Comparison of ENCODE assay signal across 29 cellular contexts in the genomic region with DNA sequence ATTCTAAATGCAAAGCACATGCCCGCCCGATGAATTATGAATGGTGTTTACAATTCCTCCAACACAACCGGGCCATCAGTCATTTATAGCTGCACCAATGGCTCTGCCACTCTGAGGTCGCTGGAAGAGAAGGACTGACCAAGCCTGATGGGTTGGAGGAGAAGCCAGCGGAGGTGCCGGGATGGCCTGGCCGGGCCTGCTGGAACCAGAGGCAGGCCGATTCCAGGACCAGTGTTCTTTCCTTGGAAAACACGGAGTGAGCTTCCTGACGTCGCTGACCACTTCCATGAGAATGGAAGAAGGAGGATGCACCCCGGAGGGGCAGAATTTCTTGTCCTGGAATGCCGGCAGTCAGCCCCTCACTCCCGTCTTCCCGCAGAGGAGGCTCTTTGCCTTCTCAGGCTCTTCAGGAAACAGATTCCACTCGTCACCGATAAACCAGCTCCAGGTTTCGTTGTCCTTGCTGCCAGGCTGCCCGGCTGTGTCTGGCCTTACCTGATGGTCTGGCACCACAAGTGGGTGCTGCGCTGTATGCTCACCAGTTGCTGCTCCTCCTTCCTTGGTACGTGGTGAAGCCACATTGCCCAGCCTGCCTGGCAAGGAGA.
"Had no signal": no experiment of that assay in that cellular context is flagged by ENCODE, and none has a peak within 500 bp of the region (broad histone marks: within the 10 kb centered on the region; RNA-seq: fewer than 3 reads in every experiment).

No MANE protein-coding gene starts in this region.

- H3K27me3 ChIP-seq: ascending aorta, MG63, SJCRH30 had no signal

- H3K9me3 Mint-ChIP-seq: activated CD4-positive, alpha-beta memory T cell treated with anti-CD3 and anti-CD28 coated beads, Interleukin-2, amount 10 ng/mL, durations not matched to agents 7 days and 5 days; activated naive CD4-positive, alpha-beta T cell treated with anti-CD3 and anti-CD28 coated beads, Interleukin-2, amount 50 U/mL, for 24 hours; activated naive CD8-positive, alpha-beta T cell treated with anti-CD3 and anti-CD28 coated beads, Interleukin-2, amount 10 ng/mL, durations not matched to agents 7 days and 5 days; central memory CD8-positive, alpha-beta T cell; T-helper 2 cell treated with Interferon-gamma antibody and Interleukin-4, amounts not matched to agents 5 μg/mL and 100 μg/mL, for 36 hours had no signal

- H3K4me3 ChIP-seq: ascending aorta, cardiac muscle cell, MG63, SJCRH30, SK-N-MC had no signal

- H3K9me3 ChIP-seq: ascending aorta, SJCRH30 had no signal

- H3K4me1 Mint-ChIP-seq: activated CD4-positive, alpha-beta memory T cell treated with anti-CD3 and anti-CD28 coated beads, Interleukin-2, amount 10 ng/mL, durations not matched to agents 7 days and 5 days; activated CD8-positive, alpha-beta memory T cell treated with anti-CD3 and anti-CD28 coated beads, Interleukin-2, amount 10 ng/mL, durations not matched to agents 7 days and 5 days; activated naive CD4-positive, alpha-beta T cell treated with anti-CD3 and anti-CD28 coated beads, Interleukin-2, amount 50 U/mL, for 24 hours; activated naive CD8-positive, alpha-beta T cell treated with anti-CD3 and anti-CD28 coated beads, Interleukin-2, amount 10 ng/mL, durations not matched to agents 7 days and 5 days; central memory CD8-positive, alpha-beta T cell had no signal

- H3K36me3 Mint-ChIP-seq: activated CD8-positive, alpha-beta memory T cell treated with anti-CD3 and anti-CD28 coated beads, Interleukin-2, amount 10 ng/mL, durations not matched to agents 7 days and 5 days; activated naive CD4-positive, alpha-beta T cell treated with anti-CD3 and anti-CD28 coated beads, Interleukin-2, amount 50 U/mL, for 24 hours; activated naive CD8-positive, alpha-beta T cell treated with anti-CD3 and anti-CD28 coated beads, Interleukin-2, amount 10 ng/mL, durations not matched to agents 7 days and 5 days had no signal

- DNase-seq: activated CD4-positive, alpha-beta memory T cell treated with anti-CD3 and anti-CD28 coated beads, Interleukin-2, amount 10 ng/mL, durations not matched to agents 7 days and 5 days; activated CD4-positive, alpha-beta T cell treated with anti-CD3 and anti-CD28 coated beads for 4 hours; activated CD4-positive, alpha-beta T cell treated with anti-CD3 and anti-CD28 coated beads, Interleukin-2, amount 50 U/mL, for 1 hour; activated CD8-positive, alpha-beta memory T cell treated with anti-CD3 and anti-CD28 coated beads for 24 hours; activated CD8-positive, alpha-beta memory T cell treated with anti-CD3 and anti-CD28 coated beads, Interleukin-2, amount 10 ng/mL, durations not matched to agents 7 days and 5 days; activated CD8-positive, alpha-beta memory T cell treated with anti-CD3 and anti-CD28 coated beads, Interleukin-2, amount 50 U/mL, for 48 hours; activated gamma-delta T cell; activated naive CD4-positive, alpha-beta T cell treated with Interleukin-2 at 50 U/mL for 16 hours; activated naive CD8-positive, alpha-beta T cell treated with anti-CD3 and anti-CD28 coated beads, Interleukin-2, amount 10 ng/mL, durations not matched to agents 7 days and 5 days; amygdala; Kasumi-1; MG63; NCI-H1092; NCI-H1436 treated with DMSO at 0.1 percent for 48 hours; NCI-H1694 treated with DMSO at 0.1 percent for 48 hours; NCI-H2029; NCI-H345; NCI-H524 treated with DMSO at 0.1 percent for 48 hours; SHP77 had no signal

- H3K4me3 Mint-ChIP-seq: activated CD4-positive, alpha-beta memory T cell treated with anti-CD3 and anti-CD28 coated beads, Interleukin-2, amount 10 ng/mL, durations not matched to agents 7 days and 5 days; activated CD8-positive, alpha-beta memory T cell treated with anti-CD3 and anti-CD28 coated beads, Interleukin-2, amount 10 ng/mL, durations not matched to agents 7 days and 5 days; activated naive CD4-positive, alpha-beta T cell treated with anti-CD3 and anti-CD28 coated beads, Interleukin-2, amount 50 U/mL, for 24 hours; activated naive CD8-positive, alpha-beta T cell treated with anti-CD3 and anti-CD28 coated beads, Interleukin-2, amount 10 ng/mL, durations not matched to agents 7 days and 5 days; central memory CD8-positive, alpha-beta T cell; T-helper 2 cell treated with Interferon-gamma antibody and Interleukin-4, amounts not matched to agents 5 μg/mL and 100 μg/mL, for 36 hours; WTC11 had no signal

- H3K27ac ChIP-seq: ascending aorta, cardiac muscle cell, SJCRH30, SK-N-MC had no signal

- ATAC-seq: activated CD8-positive, alpha-beta memory T cell treated with anti-CD3 and anti-CD28 coated beads, Interleukin-2, amount 10 ng/mL, durations not matched to agents 7 days and 5 days; Panc1; WTC11 had no signal

- H3K27ac Mint-ChIP-seq: activated CD4-positive, alpha-beta memory T cell treated with anti-CD3 and anti-CD28 coated beads, Interleukin-2, amount 10 ng/mL, durations not matched to agents 7 days and 5 days; activated CD8-positive, alpha-beta memory T cell treated with anti-CD3 and anti-CD28 coated beads, Interleukin-2, amount 10 ng/mL, durations not matched to agents 7 days and 5 days; activated naive CD4-positive, alpha-beta T cell treated with anti-CD3 and anti-CD28 coated beads, Interleukin-2, amount 50 U/mL, for 24 hours; activated naive CD8-positive, alpha-beta T cell treated with anti-CD3 and anti-CD28 coated beads, Interleukin-2, amount 10 ng/mL, durations not matched to agents 7 days and 5 days; T-helper 2 cell treated with Interferon-gamma antibody and Interleukin-4, amounts not matched to agents 5 μg/mL and 100 μg/mL, for 36 hours; WTC11 had no signal

- H3K36me3 ChIP-seq: ascending aorta, cardiac muscle cell, MG63, SJCRH30 had no signal

- FAIRE-seq: TTC549 had no signal

- H3K27me3 Mint-ChIP-seq: activated CD4-positive, alpha-beta memory T cell treated with anti-CD3 and anti-CD28 coated beads, Interleukin-2, amount 10 ng/mL, durations not matched to agents 7 days and 5 days; activated CD8-positive, alpha-beta memory T cell treated with anti-CD3 and anti-CD28 coated beads, Interleukin-2, amount 10 ng/mL, durations not matched to agents 7 days and 5 days had no signal

- H3K4me1 ChIP-seq: ascending aorta, SJCRH30 had no signal
